Comparison of ENCODE assay signal across 8 cellular contexts in genomic region chr15:51828621-51829359, GRCh38. TPM values are rescaled to one million over a fixed set of nuclear protein-coding genes. Genes with fewer than 3 reads are reported as not detected.
DNase-seq lines count a peak whose midpoint lies in the region; ATAC-seq and TF ChIP-seq lines count a peak whose summit lies in the region.

No MANE protein-coding gene starts in this region.

- ATAC-seq in gastrocnemius medialis (no peak), body of pancreas (no peak), GM21381 (IDR thresholded peaks at IDR 0.05; ENCODE audit: unreplicated experiment) (no peak)

- intact Hi-C loops in esophagus squamous epithelium (cut with DNase I): no loop called here
- intact Hi-C loops in gastrocnemius medialis (cut with DNase I; ENCODE audit: low total_unique reads): no loop called here
- intact Hi-C loops in body of pancreas (cut with DNase I): no loop called here

- H3K27me3 ChIP-seq in esophagus squamous epithelium (no peaks in the 10 kb centered on the region), gastrocnemius medialis (no peaks in the 10 kb centered on the region), body of pancreas (no peaks in the 10 kb centered on the region)

- TF ChIP-seq POLR2A in esophagus squamous epithelium (IDR thresholded peaks at IDR 0.05) (no peak), gastrocnemius medialis (IDR thresholded peaks at IDR 0.05) (no peak), body of pancreas (IDR thresholded peaks at IDR 0.05) (no peak)

- H3K9me3 ChIP-seq in SK-N-MC (ENCODE audit: low read depth, low read length) (no peaks in the 10 kb centered on the region), esophagus squamous epithelium (no peaks in the 10 kb centered on the region), gastrocnemius medialis (no peaks in the 10 kb centered on the region), body of pancreas (no peaks in the 10 kb centered on the region)

- H3K36me3 ChIP-seq in SK-N-MC (ENCODE audit: insufficient read depth, low read length) (no peaks in the 10 kb centered on the region), esophagus squamous epithelium (no peaks in the 10 kb centered on the region), gastrocnemius medialis (no peaks in the 10 kb centered on the region), body of pancreas (replicated peaks in 1 of 2; ENCODE audit: insufficient read depth in 1 of 2, low read depth in 2 of 2) (no peaks in the 10 kb centered on the region)

- DNase-seq in HFF-Myc (ENCODE audit: extremely low read depth, low read depth) (no peak), SK-N-MC (ENCODE audit: low read depth, low spot score) (no peak), esophagus squamous epithelium (lab: John Stamatoyannopoulos, UW) (no peak), gastrocnemius medialis (no peak), NCI-H1092 treated with DMSO at 0.1 percent for 48 hours (lab: John Stamatoyannopoulos, UW) (no peak), NCI-H446 (lab: John Stamatoyannopoulos, UW) (no peak), body of pancreas (no peak)

- H3K4me1 ChIP-seq in esophagus squamous epithelium (peaks cover 9 to 44% (median 14%) of the 10 kb centered on the region in 3 donors), gastrocnemius medialis (peaks cover 23 to 26% of the 10 kb centered on the region in 2 donors), body of pancreas (peaks cover 21% of the 10 kb centered on the region)

- in situ Hi-C loops in gastrocnemius medialis (cut with MboI; ENCODE audit: low sequenced_read_pairs in 4 of 4): no loop called here

- H3K27ac ChIP-seq in SK-N-MC: no peak overlapping the region
- peak overlapping the region; percentile 98 to 99 (median 98) for H3K27ac ChIP-seq in esophagus squamous epithelium
- H3K27ac ChIP-seq in gastrocnemius medialis: peak overlapping the region; percentile 87 to 92 (median 90)
- no peak overlapping the region for H3K27ac ChIP-seq in body of pancreas

- H3K4me3 ChIP-seq in HFF-Myc (replicated peaks; ENCODE audit: low read depth, low read length) (peak overlapping the region; percentile 65), SK-N-MC (peak overlapping the region; percentile 97), esophagus squamous epithelium (peak overlapping the region in 3 of 4 donors; percentile 90 to 98 (median 96)), gastrocnemius medialis (peak overlapping the region in 3 of 4 donors; percentile 82 to 88 (median 82)), body of pancreas (no peak overlapping the region)

- H3K9ac ChIP-seq in SK-N-MC (ENCODE audit: insufficient read length): no peak overlapping the region

- no peak for TF ChIP-seq CTCF in HFF-Myc (IDR thresholded peaks at IDR 0.05; ENCODE audit: low read depth, low read length, missing control alignments)
- no peak for TF ChIP-seq CTCF in esophagus squamous epithelium (IDR thresholded peaks at IDR 0.05)
- no peak for TF ChIP-seq CTCF in gastrocnemius medialis (IDR thresholded peaks at IDR 0.05 in 4 of 5, conservative IDR thresholded peaks at IDR 0.05 in 1 of 5)
- no peak for TF ChIP-seq CTCF in body of pancreas (IDR thresholded peaks at IDR 0.05)

- WGBS in esophagus squamous epithelium, 2 donors: 71 to 72% methylated on average over 9 of the region's 9 CpGs
- WGBS in body of pancreas, 2 donors: 69 to 72% methylated on average over 9 of the region's 9 CpGs

RNA-seq across cellular contexts. Expression of gene TMOD3, which starts 0.7 kb away (rescaled TPM):
- total RNA-seq in esophagus squamous epithelium (10 to 100 TPM; 52.3 to 70.2 (median 62.5) TPM), gastrocnemius medialis (1 to 10 TPM; 6.2 to 9.2 (median 6.7) TPM), body of pancreas (10 to 100 TPM in 1 of 2 donors, 1 to 10 TPM in 1; 9.2 to 11.2 TPM)

Comparison
In these comparisons a context has a peak if more than half of its experiments do, and no peak if none do; other contexts are left out.
1. H3K4me3 ChIP-seq: peak in HFF-Myc (single experiment), SK-N-MC (single experiment), esophagus squamous epithelium (3 of 4) and gastrocnemius medialis (3 of 4); none in body of pancreas (0 of 2).
2. H3K27ac ChIP-seq: peak in esophagus squamous epithelium (4 of 4) and gastrocnemius medialis (4 of 4); none in SK-N-MC (single experiment) and body of pancreas (0 of 4).
3. RNA of gene TMOD3, which starts 0.7 kb away (total RNA-seq): 52.3 to 70.2 TPM in esophagus squamous epithelium; 9.2 to 11.2 TPM in body of pancreas and 6.2 to 9.2 TPM in gastrocnemius medialis; every median in the first group is over 4 times any median in the second.